Comparison of ENCODE assay signal across 15 cellular contexts in genomic region chr6:130453230-130453629, GRCh38.
DNase-seq lines count a peak whose midpoint lies in the region; TF ChIP-seq lines count a peak whose summit lies in the region.
"Had no signal": no experiment of that assay in that cellular context is flagged by ENCODE, and none has a peak within 500 bp of the region (broad histone marks: within the 10 kb centered on the region; RNA-seq: fewer than 3 reads in every experiment).

No MANE protein-coding gene starts in this region.

- no peaks in the 10 kb centered on the region for H3K36me3 ChIP-seq in mesenchymal stem cell (ENCODE audit: control insufficient read depth in 1 of 2, insufficient read depth in 2 of 2, low read depth in 1 of 2, low read length in 2 of 2)

- no peak overlapping the region for H3K23ac ChIP-seq in mesenchymal stem cell (ENCODE audit: low read length in 2 of 2)

- 85% methylated on average over 4 of the region's 5 CpGs for WGBS in mesenchymal stem cell

- no peak overlapping the region for H3K4me3 ChIP-seq in astrocyte of the spinal cord (ENCODE audit: low read depth, low read length)
- no peak overlapping the region for H3K4me3 ChIP-seq in mesenchymal stem cell (ENCODE audit: insufficient read depth in 1 of 2, low read depth in 1 of 2, low read length in 2 of 2)

- H3K27me3 ChIP-seq in mesenchymal stem cell (ENCODE audit: control insufficient read depth in 1 of 2, insufficient read depth in 1 of 2, low read length in 2 of 2): no peaks in the 10 kb centered on the region

- no peaks in the 10 kb centered on the region for H3K79me1 ChIP-seq in mesenchymal stem cell (replicated peaks; ENCODE audit: low read length, poor library complexity, severe bottlenecking)

- H2BK12ac ChIP-seq in mesenchymal stem cell (ENCODE audit: low read length in 2 of 2): no peak overlapping the region

- in situ Hi-C loops in astrocyte of the spinal cord (cut with HindIII; ENCODE audit: low sequenced_read_pairs): no loop called here

- H3K4me2 ChIP-seq in mesenchymal stem cell (ENCODE audit: low read length, poor library complexity, severe bottlenecking): no peak overlapping the region

- no peak for TF ChIP-seq CTCF in astrocyte of the spinal cord (IDR thresholded peaks at IDR 0.05; ENCODE audit: low read depth, low read length)

- H2AK5ac ChIP-seq in mesenchymal stem cell (ENCODE audit: low read length, severe bottlenecking): no peak overlapping the region

- H2AFZ ChIP-seq in mesenchymal stem cell (ENCODE audit: low read depth, low read length): no peak overlapping the region

- no peak overlapping the region for H3K4ac ChIP-seq in mesenchymal stem cell (ENCODE audit: low read depth in 1 of 2, low read length in 2 of 2)

- H3K18ac ChIP-seq in mesenchymal stem cell (ENCODE audit: low read depth in 1 of 2, low read length in 2 of 2): no peak overlapping the region

- H4K91ac ChIP-seq in mesenchymal stem cell (ENCODE audit: low read length): no peak overlapping the region

- no peak overlapping the region for H2BK120ac ChIP-seq in mesenchymal stem cell (ENCODE audit: low read depth, low read length)

- H3K27ac ChIP-seq in mesenchymal stem cell (ENCODE audit: low read length, poor library complexity, severe bottlenecking): no peak overlapping the region

- peak; percentile 6 for DNase-seq in NCI-H748 (lab: John Stamatoyannopoulos, UW; ENCODE audit: unreplicated experiment)
- no peak for DNase-seq in NCI-H748 treated with DMSO at 0.1 percent for 48 hours (lab: John Stamatoyannopoulos, UW)
- DNase-seq in HT1080 (ENCODE audit: low read depth): peak; percentile 94
- peak; percentile 82 for DNase-seq in astrocyte of the spinal cord (ENCODE audit: low read depth, low spot score)
- peak; percentile 40 for DNase-seq in mesenchymal stem cell
- DNase-seq in COR-L47 (lab: John Stamatoyannopoulos, UW): no peak
- no peak for DNase-seq in NCI-H526 treated with DMSO at 0.1 percent for 48 hours (lab: John Stamatoyannopoulos, UW)
- DNase-seq in NCI-H1417 treated with DMSO at 0.1 percent for 48 hours (lab: John Stamatoyannopoulos, UW): no peak
- DNase-seq: 8988T, Karpas-422, NCI-H187, NCI-H510A treated with DMSO at 0.1 percent for 48 hours, occipital lobe, small intestine, substantia nigra had no signal

- H2BK5ac ChIP-seq in mesenchymal stem cell (ENCODE audit: low read depth, low read length, poor library complexity, severe bottlenecking): no peak overlapping the region

- no peaks in the 10 kb centered on the region for H3K9me3 ChIP-seq in mesenchymal stem cell (ENCODE audit: control insufficient read depth, low read length)

- H3K9ac ChIP-seq in mesenchymal stem cell (ENCODE audit: low read length): no peak overlapping the region

- no peaks in the 10 kb centered on the region for H3K4me1 ChIP-seq in mesenchymal stem cell (ENCODE audit: control insufficient read depth, insufficient read depth, low read depth, low read length)

- no peak overlapping the region for H2BK15ac ChIP-seq in mesenchymal stem cell (ENCODE audit: low read depth, poor library complexity, severe bottlenecking)

- no peak overlapping the region for H3K14ac ChIP-seq in mesenchymal stem cell (ENCODE audit: low read length in 2 of 2)

- H4K8ac ChIP-seq in mesenchymal stem cell (ENCODE audit: low read length): no peak overlapping the region

Comparison
In these comparisons a context has a peak if more than half of its experiments do, and no peak if none do; other contexts are left out.
1. DNase-seq: peak in NCI-H748 (single experiment), HT1080 (single experiment), astrocyte of the spinal cord (single experiment) and mesenchymal stem cell (single experiment); none in NCI-H748 treated with DMSO at 0.1 percent for 48 hours (single experiment), COR-L47 (single experiment), NCI-H526 treated with DMSO at 0.1 percent for 48 hours (single experiment) and NCI-H1417 treated with DMSO at 0.1 percent for 48 hours (single experiment).